16 cellular contexts compared by ENCODE assay signal in the genomic region with DNA sequence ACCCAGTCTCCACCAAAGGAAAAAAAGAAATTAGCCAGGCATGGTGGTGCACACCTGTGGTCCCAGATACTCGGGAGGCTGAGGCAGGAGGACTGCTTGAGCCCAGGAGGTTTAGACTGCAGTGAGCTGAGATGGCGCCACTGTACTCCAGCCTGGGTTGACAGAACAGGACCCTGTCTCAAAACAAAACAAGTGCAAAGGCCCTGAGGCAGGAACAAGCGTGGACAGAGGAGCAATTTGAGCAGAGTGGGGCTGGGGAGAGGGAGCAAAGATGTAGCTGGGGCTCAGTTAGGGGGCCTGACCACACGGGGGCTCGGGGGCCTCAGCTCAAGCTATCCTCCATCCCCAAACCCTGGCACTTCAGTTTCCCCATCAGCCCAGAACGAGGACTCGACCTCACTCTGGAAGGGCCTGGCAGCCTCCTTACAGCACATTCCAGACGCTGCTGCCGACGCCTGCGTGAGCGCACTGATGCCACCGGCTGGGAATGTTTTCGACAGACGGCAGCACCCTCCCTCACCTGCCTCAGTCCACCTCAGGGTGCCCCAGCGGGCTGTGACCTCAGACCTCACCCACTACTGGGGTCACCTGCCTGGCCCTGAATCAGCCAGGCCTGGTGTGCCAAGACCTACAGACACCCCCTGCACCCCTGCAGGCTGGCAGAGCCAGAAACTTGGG. TPM values are rescaled to one million over a fixed set of nuclear protein-coding genes. Genes with fewer than 3 reads are reported as not detected.
"Had no signal": no experiment of that assay in that cellular context is flagged by ENCODE, and none has a peak within 500 bp of the region (broad histone marks: within the 10 kb centered on the region; RNA-seq: fewer than 3 reads in every experiment).

No MANE protein-coding gene starts in this region.

- H3K27me3 ChIP-seq: breast epithelium, esophagus muscularis mucosa, right atrium auricular region, tibial nerve had no signal

- H3K9me3 ChIP-seq: breast epithelium, esophagus muscularis mucosa, left lung, neutrophil, right atrium auricular region, tibial nerve had no signal

- H3K4me3 Mint-ChIP-seq: activated B cell treated with CpG ODN at 0.5 μM for 24 hours; activated T-cell treated with anti-CD3 and anti-CD28 coated beads, Interleukin-2, amount 50 U/mL, for 4 hours; T-helper 1 cell treated with Interleukin-12 subunit alpha and Interleukin-12 subunit beta and Interleukin-4 antibody, amounts not matched to agents 30 μg/mL and 1 μg/mL, for 36 hours had no signal

- H3K27ac ChIP-seq: breast epithelium, esophagus muscularis mucosa, left lung, neutrophil, right atrium auricular region, tibial nerve had no signal

- ATAC-seq: activated T-cell treated with anti-CD3 and anti-CD28 coated beads, Interleukin-2, amount 50 U/mL, for 4 hours; left lung had no signal

- H3K36me3 ChIP-seq: breast epithelium, neutrophil, right atrium auricular region had no signal

- H3K27me3 Mint-ChIP-seq: activated B cell treated with CpG ODN at 0.5 μM for 24 hours had no signal

- H3K9me3 Mint-ChIP-seq: activated B cell treated with CpG ODN at 0.5 μM for 24 hours; activated naive CD8-positive, alpha-beta T cell treated with anti-CD3 and anti-CD28 coated beads, Interleukin-2, amount 10 ng/mL, durations not matched to agents 7 days and 5 days; activated T-cell treated with anti-CD3 and anti-CD28 coated beads, Interleukin-2, amount 50 U/mL, for 4 hours; T-helper 1 cell treated with Interleukin-12 subunit alpha and Interleukin-12 subunit beta and Interleukin-4 antibody, amounts not matched to agents 30 μg/mL and 1 μg/mL, for 36 hours had no signal

- DNase-seq: activated B cell treated with CpG ODN at 0.5 μM for 24 hours; activated CD4-positive, alpha-beta T cell treated with anti-CD3 and anti-CD28 coated beads, Interleukin-2, amount 50 U/mL, for 1 hour; activated effector memory CD4-positive, alpha-beta T cell treated with anti-CD3 and anti-CD28 coated beads, Interleukin-2, amount 50 U/mL, for 16 hours; activated naive CD8-positive, alpha-beta T cell treated with anti-CD3 and anti-CD28 coated beads, Interleukin-2, amount 10 ng/mL, durations not matched to agents 7 days and 5 days; activated T-cell treated with anti-CD3 and anti-CD28 coated beads, Interleukin-2, amount 50 U/mL, for 4 hours; anterior cingulate cortex; head of caudate nucleus; left lung had no signal

RNA-seq across cellular contexts. Expression of a gene that starts 4.6 kb away (rescaled TPM):
- total RNA-seq: activated T-cell treated with anti-CD3 and anti-CD28 coated beads, Interleukin-2, amount 50 U/mL, for 4 hours; fibroblast of villous mesenchyme; smooth muscle cell had no signal
